ENCODE assay signal across 8 cellular contexts in the genomic region with DNA sequence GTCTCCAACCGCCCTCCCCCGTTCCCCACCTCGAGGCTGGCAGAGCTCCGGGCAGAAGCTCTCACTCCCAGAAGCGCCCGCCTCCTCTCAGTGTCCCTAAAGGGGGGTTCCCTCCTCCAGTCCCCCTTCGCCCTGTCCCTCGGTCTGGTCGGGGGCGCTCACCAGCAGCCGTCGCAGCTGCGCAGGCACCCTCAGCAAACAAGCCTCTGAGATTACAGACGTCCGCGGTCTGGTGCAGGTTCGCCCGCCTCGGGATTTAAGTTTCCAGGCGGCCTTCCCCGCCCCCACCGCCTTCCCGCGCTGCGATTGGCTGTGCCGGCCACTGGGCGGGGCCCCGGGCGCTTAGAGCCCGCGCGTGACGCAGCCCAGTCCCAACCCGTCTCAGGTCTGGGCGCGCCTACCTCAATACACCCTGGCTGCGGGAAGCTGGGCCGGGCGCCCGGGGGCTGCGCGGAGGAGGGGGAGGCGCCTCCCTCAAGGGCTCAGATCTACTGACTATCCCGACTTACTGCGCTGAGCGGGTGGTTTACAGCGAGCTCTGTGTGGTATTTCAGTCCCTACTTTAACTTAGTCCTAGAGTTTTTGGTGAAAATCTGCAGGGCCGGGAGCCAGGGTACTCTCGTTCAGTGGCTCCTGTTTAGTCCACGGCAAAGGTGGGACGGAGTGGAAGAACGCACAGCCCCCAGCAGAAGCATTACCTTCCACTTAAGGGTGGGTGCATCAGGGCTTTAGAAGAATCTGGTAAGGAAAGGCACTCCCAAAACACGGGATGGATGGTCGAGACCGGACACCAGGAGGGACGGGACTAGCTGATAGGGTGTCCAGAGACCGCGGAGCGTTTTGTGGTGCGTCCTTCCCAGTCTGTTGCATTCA. TPM values are rescaled to one million over a fixed set of nuclear protein-coding genes. Genes with fewer than 3 reads are reported as not detected.
DNase-seq lines count a peak whose midpoint lies in the region; ATAC-seq and TF ChIP-seq lines count a peak whose summit lies in the region.

Gene CTSV (minus strand): TSS at position 234 of the 873 bp plus-strand sequence. CDS start 1,099 bp downstream, outside the sequence.

- no peak within 1 kb of the TSS for H3K23ac ChIP-seq in H9 (ENCODE audit: insufficient read length, low read depth, low read length)

- peak within 1 kb of the TSS; percentile 92 to 98 for H3K4me3 Mint-ChIP-seq in H9
- peak within 1 kb of the TSS; percentile 84 for H3K4me3 Mint-ChIP-seq in activated naive CD4-positive, alpha-beta T cell treated with anti-CD3 and anti-CD28 coated beads, Interleukin-2, amount 10 ng/mL, durations not matched to agents 7 days and 5 days
- H3K4me3 Mint-ChIP-seq in glutamatergic neuron (ENCODE audit: unreplicated experiment) = peak within 1 kb of the TSS; percentile 90
- peak within 1 kb of the TSS; percentile 82 for H3K4me3 Mint-ChIP-seq in osteocyte (ENCODE audit: unreplicated experiment)

- H4K5ac ChIP-seq in H9 (ENCODE audit: insufficient read length, low read depth, low read length) = no peak within 1 kb of the TSS

- no peak within 1 kb of the TSS for H2BK5ac ChIP-seq in H9 (ENCODE audit: insufficient read length, low read length)

- H3K27ac ChIP-seq in H9 (ENCODE audit: insufficient read length, low read depth, low read length) (no peak within 1 kb of the TSS), MM.1S (ENCODE audit: low read length) (no peak within 1 kb of the TSS), thoracic aorta (no peak within 1 kb of the TSS)

- H3K14ac ChIP-seq in H9 (ENCODE audit: insufficient read depth, low read length) = peak within 1 kb of the TSS; percentile 58

- H3F3A ChIP-seq in MM.1S (ENCODE audit: insufficient read depth, low read length) = no peaks in the 10 kb centered on the region

- H3K4me2 ChIP-seq in H9 (ENCODE audit: insufficient read depth, insufficient read length, low read length) = peak within 1 kb of the TSS; percentile 82
- peak within 1 kb of the TSS; percentile 83 for H3K4me2 ChIP-seq in MM.1S (ENCODE audit: low read depth, low read length)

- H3K4me3 ChIP-seq in MM.1S (ENCODE audit: low read length) (peak within 1 kb of the TSS; percentile 61), thoracic aorta (peak within 1 kb of the TSS; percentile 71)

- no peaks in the 10 kb centered on the region for H3K9me2 ChIP-seq in MM.1S (replicated peaks; ENCODE audit: insufficient read depth, low read length)

- no CpG with 5 or more reads among the region's 60 CpGs for WGBS in H9 (ENCODE audit: extremely low coverage, insufficient read length, low lambda C conversion rate)

- H2AK5ac ChIP-seq in H9 (ENCODE audit: insufficient read length, low read length) = no peak within 1 kb of the TSS

- peaks cover 9% of the 10 kb centered on the region for H3K23me2 ChIP-seq in H9 (ENCODE audit: insufficient read length, low read depth, low read length, poor library complexity, severe bottlenecking)

- H3K4me1 ChIP-seq in H9 (ENCODE audit: insufficient read depth, low read length) (no peaks in the 10 kb centered on the region), MM.1S (ENCODE audit: low read length) (no peaks in the 10 kb centered on the region), thoracic aorta (ENCODE audit: control insufficient read depth in 1 of 2, low read depth in 2 of 2) (peaks cover 5 to 12% of the 10 kb centered on the region in 2 donors)

- H3K4me1 Mint-ChIP-seq in H9 = peaks cover 12 to 25% of the 10 kb centered on the region in 2 experiments
- H3K4me1 Mint-ChIP-seq in activated naive CD4-positive, alpha-beta T cell treated with anti-CD3 and anti-CD28 coated beads, Interleukin-2, amount 10 ng/mL, durations not matched to agents 7 days and 5 days = peaks cover 7% of the 10 kb centered on the region
- H3K4me1 Mint-ChIP-seq in glutamatergic neuron (ENCODE audit: low read depth, unreplicated experiment) = no peaks in the 10 kb centered on the region
- peaks cover 6% of the 10 kb centered on the region for H3K4me1 Mint-ChIP-seq in osteocyte (ENCODE audit: unreplicated experiment)

- in situ Hi-C loops in SK-MEL-5 (cut with HindIII; ENCODE audit: low pct_unique_long_range_greater_than_20kb, low sequenced_read_pairs) = no loop called here

- H3K27ac Mint-ChIP-seq in H9 = peak within 1 kb of the TSS; percentile 84 to 97 (median 96)
- H3K27ac Mint-ChIP-seq in activated naive CD4-positive, alpha-beta T cell treated with anti-CD3 and anti-CD28 coated beads, Interleukin-2, amount 10 ng/mL, durations not matched to agents 7 days and 5 days = no peak within 1 kb of the TSS
- no peak within 1 kb of the TSS for H3K27ac Mint-ChIP-seq in glutamatergic neuron (ENCODE audit: unreplicated experiment)
- peak within 1 kb of the TSS; percentile 32 for H3K27ac Mint-ChIP-seq in osteocyte (ENCODE audit: unreplicated experiment)

- DNase-seq in EH (ENCODE audit: low read depth) = peak; percentile 80
- peak; percentile 96 for DNase-seq in H9
- peak; percentile 88 for DNase-seq in MM.1S
- peak; percentile 85 for DNase-seq in SK-MEL-5 (ENCODE audit: low read depth, low spot score)
- peak; percentile 89 for DNase-seq in activated naive CD4-positive, alpha-beta T cell treated with anti-CD3 and anti-CD28 coated beads, Interleukin-2, amount 10 ng/mL, durations not matched to agents 7 days and 5 days
- DNase-seq in glutamatergic neuron = peak; percentile 92
- DNase-seq in osteocyte (ENCODE audit: extremely low spot score, unreplicated experiment) = peak; percentile 93
- DNase-seq in thoracic aorta (ENCODE audit: low spot score) = peak; percentile 14

- H2BK12ac ChIP-seq in H9 (ENCODE audit: insufficient read length, low read depth, low read length) = no peak within 1 kb of the TSS

- no peak within 1 kb of the TSS for H2BK15ac ChIP-seq in H9 (ENCODE audit: low read depth, low read length)

- no peak within 1 kb of the TSS for H2AFZ ChIP-seq in H9 (ENCODE audit: low read length)
- peak within 1 kb of the TSS; percentile 94 for H2AFZ ChIP-seq in MM.1S (ENCODE audit: low read length)

- no peak within 1 kb of the TSS for H3K56ac ChIP-seq in H9 (ENCODE audit: insufficient read length, low read depth, low read length)

- no peak within 1 kb of the TSS for H3T11ph ChIP-seq in H9 (ENCODE audit: low read length)

- TF ChIP-seq CTCF in H9 (conservative IDR thresholded peaks at IDR 0.05) (no peak), MM.1S (IDR thresholded peaks at IDR 0.05; ENCODE audit: low read length) (no peak), glutamatergic neuron (IDR thresholded peaks at IDR 0.05; ENCODE audit: partially characterized antibody, unreplicated experiment) (no peak), osteocyte (IDR thresholded peaks at IDR 0.05) (no peak), thoracic aorta (IDR thresholded peaks at IDR 0.05) (no peak)

- H3K27me3 ChIP-seq in H9 (ENCODE audit: insufficient read depth, low read length) = peaks cover 3% of the 10 kb centered on the region; the same call in 1 of the 2 replicates
- no peaks in the 10 kb centered on the region for H3K27me3 ChIP-seq in MM.1S (replicated peaks; ENCODE audit: insufficient read depth, low read length)
- peaks cover 7% of the 10 kb centered on the region for H3K27me3 ChIP-seq in thoracic aorta (replicated peaks; ENCODE audit: insufficient read depth)

- ATAC-seq in thoracic aorta (ENCODE audit: insufficient number of reproducible peaks, low FRiP score, low read depth) = no peak

- H3K4ac ChIP-seq in H9 (ENCODE audit: low read depth, low read length) = no peak within 1 kb of the TSS

- H3K9me3 Mint-ChIP-seq in H9 (peaks cover 0 to 6% of the 10 kb centered on the region in 2 experiments; a peak in 1 of 5 replicates), glutamatergic neuron (ENCODE audit: unreplicated experiment) (no peaks in the 10 kb centered on the region), osteocyte (ENCODE audit: unreplicated experiment) (no peaks in the 10 kb centered on the region)
- no peaks in the 10 kb centered on the region for H3K9me3 Mint-ChIP-seq in activated naive CD4-positive, alpha-beta T cell treated with anti-CD3 and anti-CD28 coated beads, Interleukin-2, amount 10 ng/mL, durations not matched to agents 7 days and 5 days

- CTCF ChIA-PET in activated naive CD4-positive, alpha-beta T cell treated with anti-CD3 and anti-CD28 coated beads, Interleukin-2, amount 10 ng/mL, durations not matched to agents 7 days and 5 days (lab: Charles Lee) = interaction anchor here (1.5 kb wide), 1 partner anchor 182 kb away, joined by 5 read pairs; no protein-coding TSS in a partner anchor

- no peaks in the 10 kb centered on the region for H3K79me1 ChIP-seq in H9 (ENCODE audit: insufficient read depth, low read depth, low read length, poor library complexity, severe bottlenecking)

- no peak within 1 kb of the TSS for H4K8ac ChIP-seq in H9 (replicated peaks; ENCODE audit: insufficient read length, low read depth, low read length)

- no peak within 1 kb of the TSS for H2BK20ac ChIP-seq in H9 (ENCODE audit: low read depth, low read length, poor library complexity, severe bottlenecking)

- H4K91ac ChIP-seq in H9 (ENCODE audit: insufficient read length, low read depth, low read length) = no peak within 1 kb of the TSS

- H4K20me1 ChIP-seq in H9 (ENCODE audit: control insufficient read depth, insufficient read depth, insufficient read length) (no peaks in the 10 kb centered on the region), MM.1S (ENCODE audit: insufficient read depth, low read length) (no peaks in the 10 kb centered on the region)

- H3K27me3 Mint-ChIP-seq in H9 (ENCODE audit: low read depth) (peaks cover 30% of the 10 kb centered on the region), glutamatergic neuron (ENCODE audit: unreplicated experiment) (peaks cover 6% of the 10 kb centered on the region), osteocyte (ENCODE audit: unreplicated experiment) (peaks cover 46% of the 10 kb centered on the region)
- H3K27me3 Mint-ChIP-seq in activated naive CD4-positive, alpha-beta T cell treated with anti-CD3 and anti-CD28 coated beads, Interleukin-2, amount 10 ng/mL, durations not matched to agents 7 days and 5 days = peaks cover 52% of the 10 kb centered on the region

- H3K18ac ChIP-seq in H9 (ENCODE audit: insufficient read length, low read depth, low read length) = peak within 1 kb of the TSS; percentile 78

- H3K9me3 ChIP-seq in H9 (ENCODE audit: control insufficient read depth, low read depth, low read length) (peaks cover 3% of the 10 kb centered on the region), MM.1S (replicated peaks; ENCODE audit: insufficient read depth, low read length) (no peaks in the 10 kb centered on the region), thoracic aorta (peaks cover 4% of the 10 kb centered on the region)

- no peak within 1 kb of the TSS for H2BK120ac ChIP-seq in H9 (ENCODE audit: low read depth, low read length, poor library complexity, severe bottlenecking)

- peak within 1 kb of the TSS; percentile 48 for H3K9ac ChIP-seq in H9 (ENCODE audit: extremely low read depth, insufficient read length, low read length)
- H3K9ac ChIP-seq in MM.1S (ENCODE audit: low read length) = peak within 1 kb of the TSS; percentile 38; the same call in 1 of the 2 replicates

- H3K36me3 Mint-ChIP-seq in H9 (ENCODE audit: insufficient read depth in 1 of 3, low read depth in 3 of 3) = peaks cover 32 to 47% (median 41%) of the 10 kb centered on the region in 3 experiments
- no peaks in the 10 kb centered on the region for H3K36me3 Mint-ChIP-seq in activated naive CD4-positive, alpha-beta T cell treated with anti-CD3 and anti-CD28 coated beads, Interleukin-2, amount 10 ng/mL, durations not matched to agents 7 days and 5 days
- no peaks in the 10 kb centered on the region for H3K36me3 Mint-ChIP-seq in glutamatergic neuron (ENCODE audit: unreplicated experiment)
- H3K36me3 Mint-ChIP-seq in osteocyte (ENCODE audit: unreplicated experiment) = no peaks in the 10 kb centered on the region

- H3K36me3 ChIP-seq in MM.1S (replicated peaks; ENCODE audit: insufficient read depth, low read length) = no peaks in the 10 kb centered on the region
- H3K36me3 ChIP-seq in thoracic aorta = no peaks in the 10 kb centered on the region

- H3K79me2 ChIP-seq in H9 (ENCODE audit: insufficient read depth, low read length) (no peaks in the 10 kb centered on the region), MM.1S (ENCODE audit: low read length) (no peaks in the 10 kb centered on the region)

RNA-seq across cellular contexts. Expression of gene CTSV, which starts in this region (rescaled TPM):
- 82.2 and 85.5 TPM in 2 replicates for total RNA-seq in H9 (2021)
- 22.1 and 24.4 TPM in 2 replicates for total RNA-seq in SK-MEL-5 (2014; rRNA removed; shearing (Covaris generic))
- polyA plus RNA-seq in SK-MEL-5 (2015; cell fraction: cytosol; rRNA removed) = 23.0 and 25.3 TPM in 2 replicates
- polyA plus RNA-seq in SK-MEL-5 (2015; cell fraction: nucleus; rRNA removed) = 10.5 and 11.3 TPM in 2 replicates
- 1.3 TPM for total RNA-seq in glutamatergic neuron (ENCODE audit: unreplicated experiment)
- 0.18 and 0.21 TPM in 2 replicates for total RNA-seq in osteocyte
- under 1 TPM in 1 of 2 donors, not detected in 1; 0.27 TPM for total RNA-seq in thoracic aorta

Comparison
In these comparisons a context has a peak if more than half of its experiments do, and no peak if none do; other contexts are left out.
1. RNA of gene CTSV (total RNA-seq): 82.2 to 85.5 TPM in H9 and 22.1 to 24.4 TPM in SK-MEL-5; 1.3 TPM in glutamatergic neuron (single experiment), 0.27 TPM in thoracic aorta and 0.18 to 0.21 TPM in osteocyte; every median in the first group is over 10 times any median in the second.
2. Peak in DNase-seq in osteocyte; RNA of the gene not detected or under 1 TPM.
3. Peak in DNase-seq and H3K4me3 ChIP-seq in thoracic aorta; RNA of the gene not detected or under 1 TPM.
4. DNase-seq: peak in every context shown above with its lines; median percentile 96 in H9; 93 in osteocyte; 92 in glutamatergic neuron; 89 in activated naive CD4-positive, alpha-beta T cell treated with anti-CD3 and anti-CD28 coated beads, Interleukin-2, amount 10 ng/mL, durations not matched to agents 7 days and 5 days; 88 in MM.1S; 85 in SK-MEL-5; 80 in EH; 14 in thoracic aorta.
5. H3K27ac Mint-ChIP-seq: peak in H9 (3 of 3) and osteocyte (single experiment); none in activated naive CD4-positive, alpha-beta T cell treated with anti-CD3 and anti-CD28 coated beads, Interleukin-2, amount 10 ng/mL, durations not matched to agents 7 days and 5 days (single experiment) and glutamatergic neuron (single experiment).
6. Peak in every context shown above with its lines, with median percentiles within 50 percentile points of each other: H3K4me3 Mint-ChIP-seq.